8 cellular contexts compared by ENCODE assay signal in genomic region chr20:63520939-63521601, GRCh38. TPM values are rescaled to one million over a fixed set of nuclear protein-coding genes. Genes with fewer than 3 reads are reported as not detected.
A peak's percentile ranks its signal among the peaks of the same experiment; 100 is the strongest.
DNase-seq lines count a peak whose midpoint lies in the region; ATAC-seq and TF ChIP-seq lines count a peak whose summit lies in the region.

No MANE protein-coding gene starts in this region.

- no peak overlapping the region for H2AFZ ChIP-seq in SU-DHL-6 (ENCODE audit: low read depth, low read length, severe bottlenecking)

- H3F3A ChIP-seq in SU-DHL-6 (ENCODE audit: insufficient read depth) = 0 out of 2 replicates have a peak, but pooled peaks cover 3% of the 10 kb centered on the region

- no peak for TF ChIP-seq CTCF in SU-DHL-6 (IDR thresholded peaks at IDR 0.05; ENCODE audit: insufficient read depth, low read length, poor library complexity, severe bottlenecking)
- peak in 1 of 2 donors; percentile 19 for TF ChIP-seq CTCF in right atrium auricular region (IDR thresholded peaks at IDR 0.05)
- TF ChIP-seq CTCF in prostate gland (IDR thresholded peaks at IDR 0.05) = peak in 3 of 4 experiments; percentile 21 to 31 (median 21)

- H3K4me1 ChIP-seq in right atrium auricular region (peaks cover 0 to 33% of the 10 kb centered on the region in 2 donors), prostate gland (replicated peaks) (peaks cover 10% of the 10 kb centered on the region), urinary bladder (ENCODE audit: insufficient read depth) (peaks cover 1% of the 10 kb centered on the region)

- DNase-seq in CMK (ENCODE audit: low read depth) = peak; percentile 50
- peak; percentile 96 for DNase-seq in HT-29 (ENCODE audit: low spot score)
- peak in 49 of 56 donors; percentile 30 to 92 (median 65) for DNase-seq in amygdala (lab: John Stamatoyannopoulos, UW)
- peak; percentile 68 for DNase-seq in right atrium auricular region (ENCODE audit: low spot score)
- DNase-seq in prostate gland (ENCODE audit: low spot score) = peak; percentile 86

- H3K79me2 ChIP-seq in SU-DHL-6 (ENCODE audit: insufficient read depth, low read length) = no peaks in the 10 kb centered on the region

- no peaks in the 10 kb centered on the region for H3K9me2 ChIP-seq in SU-DHL-6 (replicated peaks; ENCODE audit: insufficient read depth, low read length)

- peak; percentile 34 for ATAC-seq in GM19467 (IDR thresholded peaks at IDR 0.05; ENCODE audit: unreplicated experiment)

- no peaks in the 10 kb centered on the region for H3K9me3 ChIP-seq in SU-DHL-6 (ENCODE audit: insufficient read depth, low read length)
- H3K9me3 ChIP-seq in right atrium auricular region = no peaks in the 10 kb centered on the region
- H3K9me3 ChIP-seq in prostate gland = no peaks in the 10 kb centered on the region

- no peaks in the 10 kb centered on the region for H4K20me1 ChIP-seq in SU-DHL-6 (ENCODE audit: low read depth, low read length)

- peak overlapping the region; percentile 72 for H3K4me2 ChIP-seq in SU-DHL-6 (ENCODE audit: low read depth, low read length, poor library complexity, severe bottlenecking)

- peaks cover 3% of the 10 kb centered on the region; the same call in 1 of the 2 replicates for H3K36me3 ChIP-seq in SU-DHL-6 (ENCODE audit: low read length)
- H3K36me3 ChIP-seq in right atrium auricular region = no peaks in the 10 kb centered on the region
- H3K36me3 ChIP-seq in prostate gland = no peaks in the 10 kb centered on the region
- no peaks in the 10 kb centered on the region for H3K36me3 ChIP-seq in urinary bladder (ENCODE audit: insufficient read depth)

- no peak for TF ChIP-seq POLR2A in prostate gland (IDR thresholded peaks at IDR 0.05)

- intact Hi-C loops in prostate gland (cut with DNase I) = no loop called here

- WGBS in prostate gland = under 1% methylated on average over 27 of the region's 67 CpGs
- under 1% methylated on average over 67 of the region's 67 CpGs for WGBS in urinary bladder

- H3K9ac ChIP-seq in SU-DHL-6 (ENCODE audit: low read length) = peak overlapping the region; percentile 67

- H3K27ac ChIP-seq in SU-DHL-6 (ENCODE audit: low read depth, low read length) = peak overlapping the region; percentile 25; the same call in 1 of the 2 replicates
- H3K27ac ChIP-seq in right atrium auricular region = peak overlapping the region; percentile 93
- peak overlapping the region; percentile 95 to 100 for H3K27ac ChIP-seq in prostate gland
- peak overlapping the region; percentile 96 for H3K27ac ChIP-seq in urinary bladder (ENCODE audit: low read depth)

- H3K4me3 ChIP-seq in SU-DHL-6 (ENCODE audit: insufficient read depth, low read length, poor library complexity, severe bottlenecking) (peak overlapping the region; percentile 79), right atrium auricular region (peak overlapping the region; percentile 78 to 87), prostate gland (peak overlapping the region; percentile 98), urinary bladder (ENCODE audit: low read depth, low read length) (peak overlapping the region; percentile 90)

- H3K27me3 ChIP-seq in SU-DHL-6 (ENCODE audit: low read length) (no peaks in the 10 kb centered on the region), right atrium auricular region (no peaks in the 10 kb centered on the region), prostate gland (replicated peaks; ENCODE audit: insufficient read depth) (no peaks in the 10 kb centered on the region)

RNA-seq across cellular contexts. Expression of gene PPDPF, which starts 0.5 kb away (rescaled TPM):
- total RNA-seq in HT-29 (2014; rRNA removed; shearing (Covaris generic)) = 384 and 468 TPM in 2 replicates
- total RNA-seq in right atrium auricular region = 100 to 1,000 TPM; 138 to 185 TPM
- 100 to 1,000 TPM; 602 to 609 TPM for total RNA-seq in prostate gland
- total RNA-seq in urinary bladder = 44.7 TPM
- 545 TPM for polyA plus RNA-seq in urinary bladder

RNA-seq across cellular contexts. Expression of gene PTK6, which starts 16.1 kb away (rescaled TPM):
- total RNA-seq in HT-29 (2014; rRNA removed; shearing (Covaris generic)) = 26.3 and 31.1 TPM in 2 replicates
- not detected for total RNA-seq in right atrium auricular region
- 1 to 10 TPM in 1 of 2 donors, under 1 TPM in 1; 0.77 to 1.1 TPM for total RNA-seq in prostate gland
- 2.8 TPM for total RNA-seq in urinary bladder
- polyA plus RNA-seq in urinary bladder = 3.4 TPM

RNA-seq across cellular contexts. Expression of gene EEF1A2, which starts 22.2 kb away (rescaled TPM):
- total RNA-seq in HT-29 (2014; rRNA removed; shearing (Covaris generic)) = 29.8 and 38.0 TPM in 2 replicates
- total RNA-seq in right atrium auricular region = 100 to 1,000 TPM; 797 to 886 TPM
- total RNA-seq in prostate gland = 10 to 100 TPM; 13.4 to 20.9 TPM
- 11.2 TPM for total RNA-seq in urinary bladder
- 5.1 TPM for polyA plus RNA-seq in urinary bladder

RNA-seq across cellular contexts. Expression of gene SRMS, which starts 26.5 kb away (rescaled TPM):
- 0.13 TPM in 1 of 2 replicates, not detected in the other for total RNA-seq in HT-29 (2014; rRNA removed; shearing (Covaris generic))
- total RNA-seq in right atrium auricular region (not detected), prostate gland (1 to 10 TPM in 1 of 2 donors, under 1 TPM in 1; 0.34 to 1.6 TPM), urinary bladder (0.48 TPM)
- polyA plus RNA-seq in urinary bladder = not detected

RNA-seq across cellular contexts. Expression of gene FNDC11, which starts 32.9 kb away (rescaled TPM):
- total RNA-seq in HT-29 (2014; rRNA removed; shearing (Covaris generic)) = 2.2 and 2.4 TPM in 2 replicates
- not detected for total RNA-seq in right atrium auricular region
- total RNA-seq in prostate gland = 10 to 100 TPM in 1 of 2 donors, 1 to 10 TPM in 1; 1.8 to 12.1 TPM
- 0.63 TPM for total RNA-seq in urinary bladder
- polyA plus RNA-seq in urinary bladder = 0.98 TPM

Comparison
In these comparisons a context has a peak if more than half of its experiments do, and no peak if none do; other contexts are left out.
1. Peak in every context shown above with its lines: DNase-seq, ATAC-seq, H3K4me3 ChIP-seq and H3K27ac ChIP-seq.
2. H3K27ac ChIP-seq: peak in every context shown above with its lines; median percentile 98 in prostate gland; 96 in urinary bladder; 93 in right atrium auricular region; 25 in SU-DHL-6.
3. RNA of gene EEF1A2, which starts 22.2 kb away (total RNA-seq): 797 to 886 TPM in right atrium auricular region; 29.8 to 38.0 TPM in HT-29, 13.4 to 20.9 TPM in prostate gland and 11.2 TPM in urinary bladder (single experiment); every median in the first group is over 10 times any median in the second.